ENCODE assay signal across 1 cellular context in genomic region chr6:94065707-94066337, GRCh38.
TF ChIP-seq lines count a peak whose summit lies in the region.

No MANE protein-coding gene starts in this region.

TF ChIP-seq in WTC11, 78 proteins besides CTCF, POLR2A, EP300 and RAD21 (continued from another document):
- TF ChIP-seq IRF1 (CRISPR knock-in tag; IDR thresholded peaks at IDR 0.05), result no peak
- TF ChIP-seq E2F4 (CRISPR knock-in tag; IDR thresholded peaks at IDR 0.05; ENCODE audit: borderline replicate concordance, low read depth), result no peak
- no peak for TF ChIP-seq JAZF1 (CRISPR knock-in tag; IDR thresholded peaks at IDR 0.05)
- no peak for TF ChIP-seq ZNF416 (CRISPR knock-in tag; IDR thresholded peaks at IDR 0.05)
- no peak for TF ChIP-seq ZNF138 (CRISPR knock-in tag; conservative IDR thresholded peaks at IDR 0.05)
